14 cellular contexts compared by ENCODE assay signal in the genomic region with DNA sequence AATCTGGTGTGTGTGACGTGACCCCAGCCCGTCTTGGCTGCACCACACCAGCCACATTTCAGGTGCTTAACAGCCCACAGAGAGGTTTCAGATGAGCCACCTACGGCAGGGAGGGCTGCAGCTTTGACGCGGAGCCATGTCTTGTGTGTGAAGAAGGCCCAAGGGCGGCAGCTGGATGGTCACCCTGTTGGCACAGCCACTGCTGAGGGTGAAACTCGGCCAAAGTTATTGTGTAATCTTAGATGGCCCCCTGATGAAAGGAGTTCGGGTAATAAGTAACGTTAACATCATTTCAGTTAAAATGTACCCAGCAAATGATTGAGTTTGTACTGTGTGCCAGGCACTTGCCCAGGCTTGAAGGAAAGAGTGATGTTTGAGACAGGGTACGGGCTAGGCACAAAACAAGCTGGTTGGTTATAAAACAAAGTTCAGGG.
DNase-seq lines count a peak whose midpoint lies in the region; ATAC-seq, FAIRE-seq and TF ChIP-seq lines count a peak whose summit lies in the region.
"Had no signal": no experiment of that assay in that cellular context is flagged by ENCODE, and none has a peak within 500 bp of the region (broad histone marks: within the 10 kb centered on the region; RNA-seq: fewer than 3 reads in every experiment).

No MANE protein-coding gene starts in this region.

- DNase-seq in renal cortical epithelial cell (ENCODE audit: low read depth) (peak; percentile 90), middle frontal gyrus (ENCODE audit: extremely low spot score, low spot score) (no peak), D721Med (ENCODE audit: insufficient read length, low spot score) (no peak)
- DNase-seq: activated B cell treated with CpG ODN at 0.5 μM for 24 hours; caudate nucleus; NCI-H1105 treated with DMSO at 0.1 percent for 48 hours; NCI-H526; stimulated activated CD4-positive, alpha-beta T cell treated with anti-CD3 and anti-CD28 coated beads, Interleukin-2, amount 100 ng/mL, for 24 hours; stimulated activated naive CD4-positive, alpha-beta T cell had no signal

- H3K4me3 ChIP-seq in duodenal mucosa (ENCODE audit: low read depth in 1 of 2, low read length in 2 of 2): no peak overlapping the region

- H3K4me1 ChIP-seq in duodenal mucosa (ENCODE audit: control insufficient read depth in 1 of 2, insufficient read depth in 2 of 2, low read length in 2 of 2): peaks cover 0 to 10% of the 10 kb centered on the region in 2 donors

- no peaks in the 10 kb centered on the region for H3K27me3 ChIP-seq in duodenal mucosa (ENCODE audit: control insufficient read depth in 1 of 2, insufficient read depth in 2 of 2, low read length in 2 of 2)

- FAIRE-seq in D721Med (lab: Jason Lieb, UNC): no peak
- FAIRE-seq: islet of Langerhans had no signal

- TF ChIP-seq CTCF in D721Med (IDR thresholded peaks at IDR 0.05; ENCODE audit: insufficient read depth, missing control alignments): no peak

- peak; percentile 84 for ATAC-seq in GM19025 (IDR thresholded peaks at IDR 0.05; ENCODE audit: low read depth, unreplicated experiment)
- ATAC-seq in HG02981 (IDR thresholded peaks at IDR 0.05; ENCODE audit: unreplicated experiment): peak; percentile 85
- no peak for ATAC-seq in GM18505 (IDR thresholded peaks at IDR 0.05; ENCODE audit: unreplicated experiment)

- H3K9ac ChIP-seq in duodenal mucosa (ENCODE audit: low read depth in 1 of 2, low read length in 2 of 2): no peak overlapping the region

- no peak for TF ChIP-seq POLR2A in GM18505 (IDR thresholded peaks at IDR 0.05; ENCODE audit: borderline replicate concordance, extremely low read depth, insufficient read depth, insufficient read length)

- H3K36me3 ChIP-seq in duodenal mucosa (ENCODE audit: control insufficient read depth in 1 of 2, insufficient read depth in 2 of 2, low read length in 2 of 2): peaks cover 50 to 87% of the 10 kb centered on the region in 2 donors

- peak overlapping the region; percentile 26 for H3K27ac ChIP-seq in duodenal mucosa (ENCODE audit: low read depth, low read length)

- no peaks in the 10 kb centered on the region for H3K9me3 ChIP-seq in duodenal mucosa (ENCODE audit: control insufficient read depth in 1 of 2, low read length in 2 of 2)
